ENCODE assay signal across 25 cellular contexts in genomic region chr22:43431821-43432554, GRCh38. TPM values are rescaled to one million over a fixed set of nuclear protein-coding genes. Genes with fewer than 3 reads are reported as not detected.
"Had no signal": no experiment of that assay in that cellular context is flagged by ENCODE, and none has a peak within 500 bp of the region (broad histone marks: within the 10 kb centered on the region; RNA-seq: fewer than 3 reads in every experiment).

No MANE protein-coding gene starts in this region.

- H3K4me3 ChIP-seq: K562 had no signal

- H3K4me1 Mint-ChIP-seq: IgD-negative memory B cell had no signal

- H3K4me3 Mint-ChIP-seq: IgD-negative memory B cell had no signal

- H3K27ac ChIP-seq: HL-60, KMS-11 had no signal

- DNase-seq: Kasumi-1, MV-4-11, NCI-H1048, NCI-H1105, NCI-H1417, NCI-H1436 treated with DMSO at 0.1 percent for 48 hours, NCI-H1694, NCI-H187 treated with DMSO at 0.1 percent for 48 hours, NCI-H2029 treated with DMSO at 0.1 percent for 48 hours, NCI-H2171, NCI-H226, NCI-H446, NCI-H510A, NCI-H524 treated with DMSO at 0.1 percent for 48 hours, NCI-H69, NCI-H774, Right ventricle myocardium superior, RPMI8226, SK-N-SH, SW 1271 had no signal

- H3K4me2 ChIP-seq: KMS-11, SK-N-SH had no signal

- H3K27ac Mint-ChIP-seq: IgD-negative memory B cell had no signal

- H3K9me3 Mint-ChIP-seq: IgD-negative memory B cell had no signal

- H3K9ac ChIP-seq: KMS-11, SK-N-SH had no signal

- H3K9me3 ChIP-seq: SK-N-SH had no signal

- H3K9me2 ChIP-seq: SK-N-SH had no signal

RNA-seq across cellular contexts. Expression of gene MPPED1, which starts 20.2 kb away (rescaled TPM):
- total RNA-seq: K562, M059J, Right ventricle myocardium superior had no signal
- polyA plus RNA-seq: IgD-negative memory B cell, K562 had no signal
